ENCODE assay signal across 8 cellular contexts in genomic region chr4:112636688-112637551, GRCh38. TPM values are rescaled to one million over a fixed set of nuclear protein-coding genes. Genes with fewer than 3 reads are reported as not detected.
DNase-seq lines count a peak whose midpoint lies in the region; ATAC-seq, FAIRE-seq and TF ChIP-seq lines count a peak whose summit lies in the region.

TSS of gene LARP7 (plus strand) at chr4:112637143. CDS start at chr4:112644670, 7,527 bp downstream.
TSS of gene ZGRF1 (minus strand) at chr4:112636909. CDS start at chr4:112633176, 3,733 bp downstream.

- intact Hi-C loops in kidney (cut with DNase I) = loop anchor here (10.0 kb wide), 1 partner anchor 128 kb away; no protein-coding TSS in a partner anchor

- H3K27ac ChIP-seq in kidney (ENCODE audit: low read depth in 2 of 2, low read length in 2 of 2) = peak within 1 kb of the TSS; percentile 96 to 97

- no peaks in the 10 kb centered on the region for H3K9me3 ChIP-seq in kidney (ENCODE audit: control insufficient read depth in 1 of 2, low read length in 2 of 2)

- no peaks in the 10 kb centered on the region for H3K36me3 ChIP-seq in kidney (ENCODE audit: control insufficient read depth in 1 of 2, insufficient read depth in 2 of 2, low read length in 2 of 2)

- peak within 1 kb of the TSS; percentile 98 to 99 for H3K4me3 ChIP-seq in kidney (ENCODE audit: low read length in 2 of 2)

- H3K9ac ChIP-seq in kidney (ENCODE audit: low read length in 2 of 2) = peak within 1 kb of the TSS; percentile 90 to 94

- TF ChIP-seq CTCF in kidney (IDR thresholded peaks at IDR 0.05; ENCODE audit: borderline replicate concordance, extremely low read depth, insufficient read depth) = peak; percentile 58

- ATAC-seq in GM19035 (IDR thresholded peaks at IDR 0.05; ENCODE audit: unreplicated experiment) (peak; percentile 91), HG03354 (IDR thresholded peaks at IDR 0.05; ENCODE audit: poor library complexity, severe bottlenecking, unreplicated experiment) (peak; percentile 90)

- peak; percentile 98 for FAIRE-seq in kidney (lab: Jason Lieb, UNC)

- DNase-seq in AML-193 (lab: John Stamatoyannopoulos, UW) (peak; percentile 96), NCI-H446 treated with DMSO at 0.1 percent for 48 hours (lab: John Stamatoyannopoulos, UW) (peak; percentile 98), cerebellum (ENCODE audit: low spot score) (peak; percentile 97), kidney (peak; percentile 99)
- DNase-seq in activated CD4-positive, CD25-positive, alpha-beta regulatory T cell treated with anti-CD3 and anti-CD28 coated beads, Interleukin-2, amount 50 U/mL, for 72 hours = peak; percentile 94
- DNase-seq in stimulated activated CD4-positive, alpha-beta T cell treated with anti-CD3 and anti-CD28 coated beads, Interleukin-15, amount 100 ng/mL, for 24 hours = peak; percentile 98

- H3K4me1 ChIP-seq in kidney (ENCODE audit: control insufficient read depth in 1 of 2, insufficient read depth in 1 of 2, low read depth in 1 of 2, low read length in 2 of 2) = peaks cover 9 to 11% of the 10 kb centered on the region in 2 donors

RNA-seq across cellular contexts. Expression of gene LARP7, which starts in this region (rescaled TPM):
- total RNA-seq in cerebellum (30.3 TPM), kidney (45.5 TPM)
- polyA plus RNA-seq in kidney (ENCODE audit: insufficient read depth, low read depth, low replicate concordance) = 37.3 TPM

RNA-seq across cellular contexts. Expression of gene ZGRF1, which starts in this region (rescaled TPM):
- total RNA-seq in cerebellum = 24.1 TPM
- 3.6 TPM for total RNA-seq in kidney
- polyA plus RNA-seq in kidney (ENCODE audit: insufficient read depth, low read depth, low replicate concordance) = 0.73 TPM

Comparison
In these comparisons a context has a peak if more than half of its experiments do, and no peak if none do; other contexts are left out.
1. Peak in every context shown above with its lines: DNase-seq, ATAC-seq, H3K4me3 ChIP-seq and H3K27ac ChIP-seq.